13 cellular contexts compared by ENCODE assay signal in genomic region chr10:116608683-116609594, GRCh38. TPM values are rescaled to one million over a fixed set of nuclear protein-coding genes. Genes with fewer than 3 reads are reported as not detected.
DNase-seq lines count a peak whose midpoint lies in the region; ATAC-seq and TF ChIP-seq lines count a peak whose summit lies in the region.
"Had no signal": no experiment of that assay in that cellular context is flagged by ENCODE, and none has a peak within 500 bp of the region (broad histone marks: within the 10 kb centered on the region; RNA-seq: fewer than 3 reads in every experiment).

No MANE protein-coding gene starts in this region.

- no peak for ATAC-seq in psoas muscle

- WGBS in psoas muscle, 3 donors = 31 to 37% (median 37%) methylated on average over 41 of the region's 41 CpGs

- H3K9me3 ChIP-seq in left ventricle myocardium inferior (replicated peaks) (peaks cover 2% of the 10 kb centered on the region), psoas muscle (no peaks in the 10 kb centered on the region)

- H3K9me3 Mint-ChIP-seq in neural crest cell = peaks cover 2% of the 10 kb centered on the region
- H3K9me3 Mint-ChIP-seq in activated naive CD4-positive, alpha-beta T cell treated with anti-CD3 and anti-CD28 coated beads for 36 hours = no peaks in the 10 kb centered on the region
- H3K9me3 Mint-ChIP-seq: activated naive CD8-positive, alpha-beta T cell treated with anti-CD3 and anti-CD28 coated beads, Interleukin-2, amount 10 ng/mL, durations not matched to agents 7 days and 5 days had no signal

- H3K27ac ChIP-seq in left ventricle myocardium inferior (replicated peaks) (no peak overlapping the region), psoas muscle (no peak overlapping the region)

- intact Hi-C loops in left ventricle myocardium inferior (cut with micrococcal nuclease) = no loop called here
- intact Hi-C loops in psoas muscle (cut with DNase I) = no loop called here
- intact Hi-C loops in activated naive CD4-positive, alpha-beta T cell treated with anti-CD3 and anti-CD28 coated beads for 36 hours (cut with micrococcal nuclease) = no loop called here

- H3K27me3 Mint-ChIP-seq in neural crest cell (ENCODE audit: low read depth) = peaks cover 3% of the 10 kb centered on the region
- peaks cover 36% of the 10 kb centered on the region for H3K27me3 Mint-ChIP-seq in activated naive CD4-positive, alpha-beta T cell treated with anti-CD3 and anti-CD28 coated beads for 36 hours (ENCODE audit: low read depth)

- H3K4me3 ChIP-seq in left ventricle myocardium inferior (peak overlapping the region; percentile 62), psoas muscle (no peak overlapping the region)

- no peaks in the 10 kb centered on the region for H3K36me3 Mint-ChIP-seq in neural crest cell (ENCODE audit: low read depth)
- no peaks in the 10 kb centered on the region for H3K36me3 Mint-ChIP-seq in activated naive CD4-positive, alpha-beta T cell treated with anti-CD3 and anti-CD28 coated beads for 36 hours (ENCODE audit: low read depth)
- H3K36me3 Mint-ChIP-seq: activated naive CD8-positive, alpha-beta T cell treated with anti-CD3 and anti-CD28 coated beads, Interleukin-2, amount 10 ng/mL, durations not matched to agents 7 days and 5 days had no signal

- in situ Hi-C loops in Caki2 (cut with HindIII; ENCODE audit: low pct_unique_long_range_greater_than_20kb, low sequenced_read_pairs) = no loop called here

- CTCF ChIA-PET in activated naive CD4-positive, alpha-beta T cell treated with anti-CD3 and anti-CD28 coated beads for 36 hours (lab: Charles Lee) = no interaction called here

- H3K27me3 ChIP-seq in left ventricle myocardium inferior (ENCODE audit: low read depth) (peaks cover 33% of the 10 kb centered on the region), psoas muscle (ENCODE audit: insufficient read depth in 3 of 3, low read length in 2 of 3) (peaks cover 0 to 18% (median 2%) of the 10 kb centered on the region in 3 donors)

- peak overlapping the region; percentile 84 for H3K4me3 Mint-ChIP-seq in neural crest cell
- no peak overlapping the region for H3K4me3 Mint-ChIP-seq in activated naive CD4-positive, alpha-beta T cell treated with anti-CD3 and anti-CD28 coated beads for 36 hours
- H3K4me3 Mint-ChIP-seq: activated naive CD8-positive, alpha-beta T cell treated with anti-CD3 and anti-CD28 coated beads, Interleukin-2, amount 10 ng/mL, durations not matched to agents 7 days and 5 days had no signal

- DNase-seq in Caki2 (ENCODE audit: low read depth) = peak; percentile 9
- peak; percentile 7 for DNase-seq in SK-N-DZ (ENCODE audit: low spot score)
- DNase-seq in left ventricle myocardium inferior = no peak
- DNase-seq in neural crest cell (ENCODE audit: low read depth, low spot score) = no peak
- no peak for DNase-seq in A172 (ENCODE audit: low spot score)
- no peak for DNase-seq in psoas muscle
- no peak for DNase-seq in activated naive CD4-positive, alpha-beta T cell treated with anti-CD3 and anti-CD28 coated beads for 36 hours
- DNase-seq in occipital lobe (lab: John Stamatoyannopoulos, UW) = no peak
- DNase-seq: activated CD4-positive, alpha-beta T cell treated with anti-CD3 and anti-CD28 coated beads for 1 hour; activated naive CD8-positive, alpha-beta T cell treated with anti-CD3 and anti-CD28 coated beads, Interleukin-2, amount 10 ng/mL, durations not matched to agents 7 days and 5 days; KG1; SHP77 treated with DMSO at 0.1 percent for 48 hours had no signal

- no peak overlapping the region for H3K27ac Mint-ChIP-seq in neural crest cell (ENCODE audit: unreplicated experiment)
- H3K27ac Mint-ChIP-seq in activated naive CD4-positive, alpha-beta T cell treated with anti-CD3 and anti-CD28 coated beads for 36 hours = no peak overlapping the region
- H3K27ac Mint-ChIP-seq: activated naive CD8-positive, alpha-beta T cell treated with anti-CD3 and anti-CD28 coated beads, Interleukin-2, amount 10 ng/mL, durations not matched to agents 7 days and 5 days had no signal

- peaks cover 5% of the 10 kb centered on the region for H3K4me1 Mint-ChIP-seq in neural crest cell
- H3K4me1 Mint-ChIP-seq in activated naive CD4-positive, alpha-beta T cell treated with anti-CD3 and anti-CD28 coated beads for 36 hours (ENCODE audit: low read depth) = no peaks in the 10 kb centered on the region
- H3K4me1 Mint-ChIP-seq: activated naive CD8-positive, alpha-beta T cell treated with anti-CD3 and anti-CD28 coated beads, Interleukin-2, amount 10 ng/mL, durations not matched to agents 7 days and 5 days had no signal

- H3K4me1 ChIP-seq in left ventricle myocardium inferior (peaks cover 6% of the 10 kb centered on the region), psoas muscle (no peaks in the 10 kb centered on the region)

- H3K36me3 ChIP-seq in left ventricle myocardium inferior (no peaks in the 10 kb centered on the region), psoas muscle (ENCODE audit: insufficient read depth in 1 of 2, low read depth in 1 of 2) (no peaks in the 10 kb centered on the region)

- no peak for TF ChIP-seq CTCF in left ventricle myocardium inferior (IDR thresholded peaks at IDR 0.05; ENCODE audit: borderline replicate concordance)
- TF ChIP-seq CTCF in neural crest cell (conservative IDR thresholded peaks at IDR 0.05) = no peak
- TF ChIP-seq CTCF in psoas muscle (IDR thresholded peaks at IDR 0.05) = no peak

RNA-seq across cellular contexts. Expression of gene PNLIPRP2, which starts 11.8 kb away (rescaled TPM):
- 1.4 TPM in 1 of 2 replicates, not detected in the other for total RNA-seq in Caki2 (2014; rRNA removed; shearing (Covaris generic); ENCODE audit: low replicate concordance)
- polyA plus RNA-seq in SK-N-DZ (2014; cell fraction: cytosol; rRNA removed) = not detected in 2 replicates
- not detected in 2 replicates for polyA plus RNA-seq in SK-N-DZ (2014; cell fraction: nucleus; rRNA removed)
- total RNA-seq in left ventricle myocardium inferior (not detected), neural crest cell (not detected in 2 replicates), psoas muscle (under 1 TPM in 1 of 4 donors, not detected in 3; 0.91 TPM), occipital lobe (not detected)
- total RNA-seq in A172 (2014; rRNA removed; shearing (Covaris generic)) = not detected in 2 replicates
- polyA plus RNA-seq in psoas muscle = under 1 TPM; 0.01 to 0.16 (median 0.13) TPM
- total RNA-seq in activated naive CD4-positive, alpha-beta T cell treated with anti-CD3 and anti-CD28 coated beads for 36 hours = not detected
- total RNA-seq: activated naive CD8-positive, alpha-beta T cell treated with anti-CD3 and anti-CD28 coated beads, Interleukin-2, amount 10 ng/mL, durations not matched to agents 7 days and 5 days; pulmonary artery endothelial cell had no signal

RNA-seq across cellular contexts. Expression of gene PNLIPRP1, which starts 18.2 kb away (rescaled TPM):
- not detected in 2 replicates for total RNA-seq in Caki2 (2014; rRNA removed; shearing (Covaris generic); ENCODE audit: low replicate concordance)
- not detected in 2 replicates for polyA plus RNA-seq in SK-N-DZ (2014; cell fraction: cytosol; rRNA removed)
- not detected in 2 replicates for polyA plus RNA-seq in SK-N-DZ (2014; cell fraction: nucleus; rRNA removed)
- total RNA-seq in left ventricle myocardium inferior (not detected), neural crest cell (not detected in 2 replicates), psoas muscle (1 to 10 TPM in 1 of 4 donors, not detected in 3; 1.6 TPM), occipital lobe (not detected)
- total RNA-seq in A172 (2014; rRNA removed; shearing (Covaris generic)) = not detected in 2 replicates
- under 1 TPM in 2 of 3 donors, not detected in 1; 0.34 to 0.38 TPM for polyA plus RNA-seq in psoas muscle
- not detected for total RNA-seq in activated naive CD4-positive, alpha-beta T cell treated with anti-CD3 and anti-CD28 coated beads for 36 hours
- total RNA-seq: activated naive CD8-positive, alpha-beta T cell treated with anti-CD3 and anti-CD28 coated beads, Interleukin-2, amount 10 ng/mL, durations not matched to agents 7 days and 5 days; pulmonary artery endothelial cell had no signal

Comparison
In these comparisons a context has a peak if more than half of its experiments do, and no peak if none do; other contexts are left out.
1. DNase-seq: peak in Caki2 (single experiment) and SK-N-DZ (single experiment); none in left ventricle myocardium inferior (single experiment), neural crest cell (single experiment), A172 (single experiment), psoas muscle (0 of 2), activated naive CD4-positive, alpha-beta T cell treated with anti-CD3 and anti-CD28 coated beads for 36 hours (single experiment) and occipital lobe (single experiment).